8 cellular contexts compared by ENCODE assay signal in genomic region chr17:61635913-61636432, GRCh38. TPM values are rescaled to one million over a fixed set of nuclear protein-coding genes. Genes with fewer than 3 reads are reported as not detected.
DNase-seq lines count a peak whose midpoint lies in the region; ATAC-seq and TF ChIP-seq lines count a peak whose summit lies in the region.

No MANE protein-coding gene starts in this region.

- ATAC-seq in memory B cell (ENCODE audit: low read depth) (no peak), upper lobe of left lung (ENCODE audit: low FRiP score in 2 of 2) (no peak), HG02885 (IDR thresholded peaks at IDR 0.05; ENCODE audit: poor library complexity, unreplicated experiment) (no peak)

- H3K27me3 Mint-ChIP-seq in memory B cell: peaks cover 18% of the 10 kb centered on the region

- no peaks in the 10 kb centered on the region for H3K27me3 ChIP-seq in SU-DHL-6 (ENCODE audit: low read length)
- no peaks in the 10 kb centered on the region for H3K27me3 ChIP-seq in upper lobe of left lung

- TF ChIP-seq POLR2A in upper lobe of left lung (IDR thresholded peaks at IDR 0.05): no peak

- H3K9me2 ChIP-seq in SU-DHL-6 (replicated peaks; ENCODE audit: insufficient read depth, low read length): no peaks in the 10 kb centered on the region

- WGBS in upper lobe of left lung, 2 donors: 12 to 15% methylated on average over 3 of the region's 3 CpGs

- no peaks in the 10 kb centered on the region for H4K20me1 ChIP-seq in SU-DHL-6 (ENCODE audit: low read depth, low read length)

- peaks cover 1% of the 10 kb centered on the region for H3K36me3 Mint-ChIP-seq in memory B cell

- H3K36me3 ChIP-seq in SU-DHL-6 (ENCODE audit: low read length): no peaks in the 10 kb centered on the region
- H3K36me3 ChIP-seq in upper lobe of left lung: no peaks in the 10 kb centered on the region

- H3F3A ChIP-seq in SU-DHL-6 (ENCODE audit: insufficient read depth): no peaks in the 10 kb centered on the region

- no peak overlapping the region for H2AFZ ChIP-seq in SU-DHL-6 (ENCODE audit: low read depth, low read length, severe bottlenecking)

- no peak overlapping the region for H3K4me3 Mint-ChIP-seq in memory B cell

- TF ChIP-seq EP300 in upper lobe of left lung (IDR thresholded peaks at IDR 0.05): no peak

- H3K9me3 ChIP-seq in SU-DHL-6 (ENCODE audit: insufficient read depth, low read length) (no peaks in the 10 kb centered on the region), upper lobe of left lung (no peaks in the 10 kb centered on the region)

- no peak overlapping the region for H3K9ac ChIP-seq in SU-DHL-6 (ENCODE audit: low read length)

- no peaks in the 10 kb centered on the region for H3K4me1 ChIP-seq in upper lobe of left lung

- TF ChIP-seq CTCF in SU-DHL-6 (IDR thresholded peaks at IDR 0.05; ENCODE audit: insufficient read depth, low read length, poor library complexity, severe bottlenecking): peak; percentile 97
- TF ChIP-seq CTCF in upper lobe of left lung (IDR thresholded peaks at IDR 0.05): peak; percentile 34 to 62 (median 46)

- H3K27ac ChIP-seq in SU-DHL-6 (ENCODE audit: low read depth, low read length): no peak overlapping the region
- no peak overlapping the region for H3K27ac ChIP-seq in upper lobe of left lung

- H3K4me2 ChIP-seq in SU-DHL-6 (ENCODE audit: low read depth, low read length, poor library complexity, severe bottlenecking): no peak overlapping the region

- DNase-seq in NCI-H1436 (lab: John Stamatoyannopoulos, UW) (peak; percentile 30), NCI-H1436 treated with DMSO at 0.1 percent for 48 hours (lab: John Stamatoyannopoulos, UW) (no peak), NCI-H1105 treated with DMSO at 0.1 percent for 48 hours (lab: John Stamatoyannopoulos, UW) (peak; percentile 61), T47D (ENCODE audit: low read depth in 1 of 2, low spot score in 1 of 2) (peak; percentile 5 to 82), memory B cell (ENCODE audit: low spot score in 2 of 2) (peak; percentile 26 to 34), upper lobe of left lung (peak in 1 of 2 donors; percentile 26)

- no peaks in the 10 kb centered on the region for H3K4me1 Mint-ChIP-seq in memory B cell

- H3K27ac Mint-ChIP-seq in memory B cell: no peak overlapping the region

- H3K79me2 ChIP-seq in SU-DHL-6 (ENCODE audit: insufficient read depth, low read length): no peaks in the 10 kb centered on the region

- in situ Hi-C loops in T47D (cut with HindIII; ENCODE audit: low pct_unique_long_range_greater_than_20kb, low sequenced_read_pairs): no loop called here

- H3K4me3 ChIP-seq in SU-DHL-6 (ENCODE audit: insufficient read depth, low read length, poor library complexity, severe bottlenecking): no peak overlapping the region
- H3K4me3 ChIP-seq in upper lobe of left lung: no peak overlapping the region

- peaks cover 8% of the 10 kb centered on the region for H3K9me3 Mint-ChIP-seq in memory B cell

RNA-seq across cellular contexts. Expression of gene NACA2, which starts 45.0 kb away (rescaled TPM):
- total RNA-seq in upper lobe of left lung: not detected
